1 cellular context compared by ENCODE assay signal in the genomic region with DNA sequence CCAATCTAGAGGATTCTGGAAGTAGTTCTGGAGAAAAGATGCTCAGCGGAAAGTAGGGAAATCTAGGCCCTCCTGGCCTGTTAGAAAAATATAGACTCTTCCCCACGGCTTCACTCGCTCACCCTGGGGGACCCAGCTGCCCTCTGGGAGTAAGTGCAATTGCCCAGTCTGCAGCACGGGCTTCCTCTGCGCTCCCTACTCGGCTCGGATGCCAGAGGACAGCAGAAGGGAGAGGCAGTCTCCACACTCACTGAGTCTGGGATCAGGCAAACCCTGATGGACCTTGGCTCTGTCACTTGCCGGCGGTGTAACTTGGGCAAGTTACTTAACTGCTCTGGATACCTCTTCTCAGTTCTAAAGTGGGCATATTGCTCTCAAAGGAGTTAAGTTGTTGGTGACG.
TF ChIP-seq lines count a peak whose summit lies in the region.

No MANE protein-coding gene starts in this region.

TF ChIP-seq in H1, 55 proteins besides CTCF, POLR2A, EP300 and RAD21:
- no peak for TF ChIP-seq SP4 (IDR thresholded peaks at IDR 0.05; ENCODE audit: low read length)
- no peak for TF ChIP-seq TBP (IDR thresholded peaks at IDR 0.05; ENCODE audit: low read depth, low read length)
- no peak for TF ChIP-seq KDM4A (IDR thresholded peaks at IDR 0.05; ENCODE audit: low read depth, low read length, severe bottlenecking)
- no peak for TF ChIP-seq SIX5 (IDR thresholded peaks at IDR 0.05; ENCODE audit: low read depth, low read length)
- TF ChIP-seq SP1 (IDR thresholded peaks at IDR 0.05; ENCODE audit: low read depth, low read length), result no peak
- TF ChIP-seq RNF2 (IDR thresholded peaks at IDR 0.05; ENCODE audit: borderline replicate concordance, low read depth, low read length, missing control alignments, poor library complexity, severe bottlenecking), result no peak
- TF ChIP-seq MAFK (IDR thresholded peaks at IDR 0.05; ENCODE audit: low read depth, low read length), result no peak
- no peak for TF ChIP-seq KDM5A (IDR thresholded peaks at IDR 0.05; ENCODE audit: low read length)
- no peak for TF ChIP-seq SRF (IDR thresholded peaks at IDR 0.05; ENCODE audit: low read depth, low read length)
- TF ChIP-seq, protein P1, sequence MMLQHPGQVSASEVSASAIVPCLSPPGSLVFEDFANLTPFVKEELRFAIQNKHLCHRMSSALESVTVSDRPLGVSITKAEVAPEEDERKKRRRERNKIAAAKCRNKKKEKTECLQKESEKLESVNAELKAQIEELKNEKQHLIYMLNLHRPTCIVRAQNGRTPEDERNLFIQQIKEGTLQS (IDR thresholded peaks at IDR 0.05; ENCODE audit: insufficient read depth, low read depth, low read length), result no peak
- no peak for TF ChIP-seq RBBP5 (IDR thresholded peaks at IDR 0.05; ENCODE audit: borderline replicate concordance, low read depth, low read length)
- TF ChIP-seq CTBP2 (IDR thresholded peaks at IDR 0.05; ENCODE audit: borderline replicate concordance, insufficient read depth, insufficient read length, low read length), result no peak
- TF ChIP-seq, protein P2, sequence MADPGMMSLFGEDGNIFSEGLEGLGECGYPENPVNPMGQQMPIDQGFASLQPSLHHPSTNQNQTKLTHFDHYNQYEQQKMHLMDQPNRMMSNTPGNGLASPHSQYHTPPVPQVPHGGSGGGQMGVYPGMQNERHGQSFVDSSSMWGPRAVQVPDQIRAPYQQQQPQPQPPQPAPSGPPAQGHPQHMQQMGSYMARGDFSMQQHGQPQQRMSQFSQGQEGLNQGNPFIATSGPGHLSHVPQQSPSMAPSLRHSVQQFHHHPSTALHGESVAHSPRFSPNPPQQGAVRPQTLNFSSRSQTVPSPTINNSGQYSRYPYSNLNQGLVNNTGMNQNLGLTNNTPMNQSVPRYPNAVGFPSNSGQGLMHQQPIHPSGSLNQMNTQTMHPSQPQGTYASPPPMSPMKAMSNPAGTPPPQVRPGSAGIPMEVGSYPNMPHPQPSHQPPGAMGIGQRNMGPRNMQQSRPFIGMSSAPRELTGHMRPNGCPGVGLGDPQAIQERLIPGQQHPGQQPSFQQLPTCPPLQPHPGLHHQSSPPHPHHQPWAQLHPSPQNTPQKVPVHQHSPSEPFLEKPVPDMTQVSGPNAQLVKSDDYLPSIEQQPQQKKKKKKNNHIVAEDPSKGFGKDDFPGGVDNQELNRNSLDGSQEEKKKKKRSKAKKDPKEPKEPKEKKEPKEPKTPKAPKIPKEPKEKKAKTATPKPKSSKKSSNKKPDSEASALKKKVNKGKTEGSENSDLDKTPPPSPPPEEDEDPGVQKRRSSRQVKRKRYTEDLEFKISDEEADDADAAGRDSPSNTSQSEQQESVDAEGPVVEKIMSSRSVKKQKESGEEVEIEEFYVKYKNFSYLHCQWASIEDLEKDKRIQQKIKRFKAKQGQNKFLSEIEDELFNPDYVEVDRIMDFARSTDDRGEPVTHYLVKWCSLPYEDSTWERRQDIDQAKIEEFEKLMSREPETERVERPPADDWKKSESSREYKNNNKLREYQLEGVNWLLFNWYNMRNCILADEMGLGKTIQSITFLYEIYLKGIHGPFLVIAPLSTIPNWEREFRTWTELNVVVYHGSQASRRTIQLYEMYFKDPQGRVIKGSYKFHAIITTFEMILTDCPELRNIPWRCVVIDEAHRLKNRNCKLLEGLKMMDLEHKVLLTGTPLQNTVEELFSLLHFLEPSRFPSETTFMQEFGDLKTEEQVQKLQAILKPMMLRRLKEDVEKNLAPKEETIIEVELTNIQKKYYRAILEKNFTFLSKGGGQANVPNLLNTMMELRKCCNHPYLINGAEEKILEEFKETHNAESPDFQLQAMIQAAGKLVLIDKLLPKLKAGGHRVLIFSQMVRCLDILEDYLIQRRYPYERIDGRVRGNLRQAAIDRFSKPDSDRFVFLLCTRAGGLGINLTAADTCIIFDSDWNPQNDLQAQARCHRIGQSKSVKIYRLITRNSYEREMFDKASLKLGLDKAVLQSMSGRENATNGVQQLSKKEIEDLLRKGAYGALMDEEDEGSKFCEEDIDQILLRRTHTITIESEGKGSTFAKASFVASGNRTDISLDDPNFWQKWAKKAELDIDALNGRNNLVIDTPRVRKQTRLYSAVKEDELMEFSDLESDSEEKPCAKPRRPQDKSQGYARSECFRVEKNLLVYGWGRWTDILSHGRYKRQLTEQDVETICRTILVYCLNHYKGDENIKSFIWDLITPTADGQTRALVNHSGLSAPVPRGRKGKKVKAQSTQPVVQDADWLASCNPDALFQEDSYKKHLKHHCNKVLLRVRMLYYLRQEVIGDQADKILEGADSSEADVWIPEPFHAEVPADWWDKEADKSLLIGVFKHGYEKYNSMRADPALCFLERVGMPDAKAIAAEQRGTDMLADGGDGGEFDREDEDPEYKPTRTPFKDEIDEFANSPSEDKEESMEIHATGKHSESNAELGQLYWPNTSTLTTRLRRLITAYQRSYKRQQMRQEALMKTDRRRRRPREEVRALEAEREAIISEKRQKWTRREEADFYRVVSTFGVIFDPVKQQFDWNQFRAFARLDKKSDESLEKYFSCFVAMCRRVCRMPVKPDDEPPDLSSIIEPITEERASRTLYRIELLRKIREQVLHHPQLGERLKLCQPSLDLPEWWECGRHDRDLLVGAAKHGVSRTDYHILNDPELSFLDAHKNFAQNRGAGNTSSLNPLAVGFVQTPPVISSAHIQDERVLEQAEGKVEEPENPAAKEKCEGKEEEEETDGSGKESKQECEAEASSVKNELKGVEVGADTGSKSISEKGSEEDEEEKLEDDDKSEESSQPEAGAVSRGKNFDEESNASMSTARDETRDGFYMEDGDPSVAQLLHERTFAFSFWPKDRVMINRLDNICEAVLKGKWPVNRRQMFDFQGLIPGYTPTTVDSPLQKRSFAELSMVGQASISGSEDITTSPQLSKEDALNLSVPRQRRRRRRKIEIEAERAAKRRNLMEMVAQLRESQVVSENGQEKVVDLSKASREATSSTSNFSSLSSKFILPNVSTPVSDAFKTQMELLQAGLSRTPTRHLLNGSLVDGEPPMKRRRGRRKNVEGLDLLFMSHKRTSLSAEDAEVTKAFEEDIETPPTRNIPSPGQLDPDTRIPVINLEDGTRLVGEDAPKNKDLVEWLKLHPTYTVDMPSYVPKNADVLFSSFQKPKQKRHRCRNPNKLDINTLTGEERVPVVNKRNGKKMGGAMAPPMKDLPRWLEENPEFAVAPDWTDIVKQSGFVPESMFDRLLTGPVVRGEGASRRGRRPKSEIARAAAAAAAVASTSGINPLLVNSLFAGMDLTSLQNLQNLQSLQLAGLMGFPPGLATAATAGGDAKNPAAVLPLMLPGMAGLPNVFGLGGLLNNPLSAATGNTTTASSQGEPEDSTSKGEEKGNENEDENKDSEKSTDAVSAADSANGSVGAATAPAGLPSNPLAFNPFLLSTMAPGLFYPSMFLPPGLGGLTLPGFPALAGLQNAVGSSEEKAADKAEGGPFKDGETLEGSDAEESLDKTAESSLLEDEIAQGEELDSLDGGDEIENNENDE (IDR thresholded peaks at IDR 0.05; ENCODE audit: insufficient replicate concordance, low read length), result no peak
